Comparison of ENCODE assay signal across 10 cellular contexts in the genomic region with DNA sequence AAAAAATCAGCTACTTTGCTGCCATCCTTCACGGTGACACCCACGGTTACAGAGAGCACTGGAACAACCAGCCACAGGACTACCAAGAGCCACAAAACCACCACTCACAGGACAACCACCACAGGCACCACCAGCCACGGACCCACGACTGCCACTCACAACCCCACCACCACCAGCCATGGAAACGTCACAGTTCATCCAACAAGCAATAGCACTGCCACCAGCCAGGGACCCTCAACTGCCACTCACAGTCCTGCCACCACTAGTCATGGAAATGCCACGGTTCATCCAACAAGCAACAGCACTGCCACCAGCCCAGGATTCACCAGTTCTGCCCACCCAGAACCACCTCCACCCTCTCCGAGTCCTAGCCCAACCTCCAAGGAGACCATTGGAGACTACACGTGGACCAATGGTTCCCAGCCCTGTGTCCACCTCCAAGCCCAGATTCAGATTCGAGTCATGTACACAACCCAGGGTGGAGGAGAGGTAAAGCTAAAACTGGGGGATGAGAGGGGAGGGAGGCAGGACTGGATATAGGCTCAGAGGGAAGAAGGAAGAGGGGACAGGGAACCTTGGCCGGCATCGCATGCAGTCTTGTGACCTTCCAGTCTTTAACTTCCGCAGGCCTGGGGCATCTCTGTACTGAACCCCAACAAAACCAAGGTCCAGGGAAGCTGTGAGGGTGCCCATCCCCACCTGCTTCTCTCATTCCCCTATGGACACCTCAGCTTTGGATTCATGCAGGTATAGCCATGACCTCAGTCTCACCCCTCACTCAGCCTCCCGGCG. TPM values are rescaled to one million over a fixed set of nuclear protein-coding genes. Genes with fewer than 3 reads are reported as not detected.
A peak's percentile ranks its signal among the peaks of the same experiment; 100 is the strongest.
DNase-seq lines count a peak whose midpoint lies in the region; ATAC-seq and TF ChIP-seq lines count a peak whose summit lies in the region.
"Had no signal": no experiment of that assay in that cellular context is flagged by ENCODE, and none has a peak within 500 bp of the region (broad histone marks: within the 10 kb centered on the region; RNA-seq: fewer than 3 reads in every experiment).

No MANE protein-coding gene starts in this region.

- peak overlapping the region in 1 of 3 donors; percentile 53 for H3K4me3 Mint-ChIP-seq in T-cell
- H3K4me3 Mint-ChIP-seq in stimulated activated memory B cell treated with anti-CD40 and anti-IgM and Interleukin-4, amounts not matched to agents 10 μg/mL and 1 μg/mL and 100 μg/mL, for 72 hours: peak overlapping the region; percentile 57

- no peaks in the 10 kb centered on the region for H3K9me3 Mint-ChIP-seq in T-cell
- H3K9me3 Mint-ChIP-seq in stimulated activated memory B cell treated with anti-CD40 and anti-IgM and Interleukin-4, amounts not matched to agents 10 μg/mL and 1 μg/mL and 100 μg/mL, for 72 hours: no peaks in the 10 kb centered on the region

- H3K4me3 ChIP-seq in fibroblast of pulmonary artery (replicated peaks; ENCODE audit: low read depth, low read length): peak overlapping the region; percentile 37
- H3K4me3 ChIP-seq: mucosa of descending colon had no signal

- peak; percentile 73 for DNase-seq in DMS 273 (lab: John Stamatoyannopoulos, UW; ENCODE audit: unreplicated experiment)
- no peak for DNase-seq in DMS 273 treated with DMSO at 0.1 percent for 48 hours (lab: John Stamatoyannopoulos, UW)
- no peak for DNase-seq in T-cell
- DNase-seq in fibroblast of pulmonary artery (ENCODE audit: low read depth): no peak
- no peak for DNase-seq in NCI-H524 treated with DMSO at 0.1 percent for 48 hours (lab: John Stamatoyannopoulos, UW)
- no peak for DNase-seq in GM19238 (ENCODE audit: insufficient read length, low spot score)

- H3K36me3 Mint-ChIP-seq in T-cell: peaks cover 41% of the 10 kb centered on the region
- peaks cover 58% of the 10 kb centered on the region for H3K36me3 Mint-ChIP-seq in stimulated activated memory B cell treated with anti-CD40 and anti-IgM and Interleukin-4, amounts not matched to agents 10 μg/mL and 1 μg/mL and 100 μg/mL, for 72 hours

- H3K4me1 Mint-ChIP-seq in T-cell: peaks cover 68 to 88% (median 86%) of the 10 kb centered on the region in 3 donors
- peaks cover 78% of the 10 kb centered on the region for H3K4me1 Mint-ChIP-seq in stimulated activated memory B cell treated with anti-CD40 and anti-IgM and Interleukin-4, amounts not matched to agents 10 μg/mL and 1 μg/mL and 100 μg/mL, for 72 hours

- TF ChIP-seq CTCF in fibroblast of pulmonary artery (IDR thresholded peaks at IDR 0.05; ENCODE audit: low read length, missing control alignments): no peak

- peak overlapping the region; percentile 72 to 91 for H3K27ac Mint-ChIP-seq in T-cell
- H3K27ac Mint-ChIP-seq in stimulated activated memory B cell treated with anti-CD40 and anti-IgM and Interleukin-4, amounts not matched to agents 10 μg/mL and 1 μg/mL and 100 μg/mL, for 72 hours: peak overlapping the region; percentile 96

- ATAC-seq in T-cell (replicated peaks in 1 of 4) (no peak), GM18505 (IDR thresholded peaks at IDR 0.05; ENCODE audit: unreplicated experiment) (no peak)
- ATAC-seq in stimulated activated memory B cell treated with anti-CD40 and anti-IgM and Interleukin-4, amounts not matched to agents 10 μg/mL and 1 μg/mL and 100 μg/mL, for 72 hours: peak; percentile 0

- POLR2A ChIA-PET in T-cell (lab: Charles Lee): interaction anchor here in 1 of 2 donors (0.5 to 0.7 kb wide), 2 partner anchors 136 to 552 kb away, joined by 3 read pairs; no protein-coding TSS in a partner anchor

- H3K27me3 Mint-ChIP-seq in T-cell: no peaks in the 10 kb centered on the region
- no peaks in the 10 kb centered on the region for H3K27me3 Mint-ChIP-seq in stimulated activated memory B cell treated with anti-CD40 and anti-IgM and Interleukin-4, amounts not matched to agents 10 μg/mL and 1 μg/mL and 100 μg/mL, for 72 hours

- CTCF ChIA-PET in T-cell (lab: Charles Lee): interaction anchor here (0.5 to 0.9 kb wide), 2 partner anchors 34 to 274 kb away, joined by 3 to 5 read pairs; a partner anchor contains a TSS

- no peak for TF ChIP-seq POLR2A in GM18505 (IDR thresholded peaks at IDR 0.05; ENCODE audit: borderline replicate concordance, extremely low read depth, insufficient read depth, insufficient read length)

RNA-seq across cellular contexts. Expression of a gene that starts 0.6 kb away (rescaled TPM):
- total RNA-seq in T-cell: 1 to 10 TPM in 3 of 5 donors, not detected in 2; 4.4 to 7.0 (median 5.5) TPM

RNA-seq across cellular contexts. Expression of a gene that starts 3.6 kb away (rescaled TPM):
- total RNA-seq in T-cell: 10 to 100 TPM; 27.0 to 31.4 (median 28.6) TPM

RNA-seq across cellular contexts. Expression of a gene that starts 9.9 kb away (rescaled TPM):
- total RNA-seq in T-cell: 1 to 10 TPM in 2 of 5 donors, under 1 TPM in 1, not detected in 2; 0.70 to 1.2 (median 1.1) TPM
- total RNA-seq: RPMI7951 had no signal

RNA-seq across cellular contexts. Expression of a gene that starts 18.3 kb away (rescaled TPM):
- total RNA-seq in T-cell: 10 to 100 TPM; 38.7 to 43.3 (median 42.6) TPM

RNA-seq across cellular contexts. Expression of a gene that starts 21.5 kb away (rescaled TPM):
- 1 to 10 TPM; 1.3 to 5.6 (median 4.6) TPM for total RNA-seq in T-cell
